13 cellular contexts compared by ENCODE assay signal in genomic region chr14:75273272-75274044, GRCh38. TPM values are rescaled to one million over a fixed set of nuclear protein-coding genes. Genes with fewer than 3 reads are reported as not detected.
A peak's percentile ranks its signal among the peaks of the same experiment; 100 is the strongest.
DNase-seq lines count a peak whose midpoint lies in the region; ATAC-seq and TF ChIP-seq lines count a peak whose summit lies in the region.
"Had no signal": no experiment of that assay in that cellular context is flagged by ENCODE, and none has a peak within 500 bp of the region (broad histone marks: within the 10 kb centered on the region; RNA-seq: fewer than 3 reads in every experiment).

No MANE protein-coding gene starts in this region.

- H3K9ac ChIP-seq in skeletal muscle satellite cell (ENCODE audit: low read depth, low read length), result peak overlapping the region; percentile 0
- H3K9ac ChIP-seq: neural progenitor cell had no signal

- DNase-seq in CD1c-positive myeloid dendritic cell (ENCODE audit: extremely low spot score), result peak; percentile 55
- peak; percentile 70 to 84 for DNase-seq in SJSA1 (ENCODE audit: low read depth in 1 of 2, low spot score in 2 of 2)
- peak; percentile 95 for DNase-seq in fibroblast of mammary gland (ENCODE audit: low read depth)
- DNase-seq in NCI-H1436 treated with DMSO at 0.1 percent for 48 hours (lab: John Stamatoyannopoulos, UW), result no peak
- no peak for DNase-seq in NCI-H1436 (lab: John Stamatoyannopoulos, UW)
- no peak for DNase-seq in COR-L47 (lab: John Stamatoyannopoulos, UW)
- DNase-seq in gastrocnemius medialis, result no peak
- DNase-seq: activated CD4-positive, alpha-beta T cell treated with anti-CD3 and anti-CD28 coated beads, Interleukin-2, amount 10 ng/mL, durations not matched to agents 7 days and 5 days; activated naive CD8-positive, alpha-beta T cell treated with anti-CD3 and anti-CD28 coated beads for 36 hours; head of caudate nucleus; NCI-H2081 treated with DMSO at 0.1 percent for 48 hours had no signal

- H3K27ac ChIP-seq in SJSA1 (peak overlapping the region; percentile 35), gastrocnemius medialis (peak overlapping the region in 1 of 4 donors; percentile 100)
- H3K27ac ChIP-seq: neural progenitor cell had no signal

- H3K4me1 ChIP-seq in SJSA1 (replicated peaks) (peaks cover 45% of the 10 kb centered on the region), skeletal muscle satellite cell (ENCODE audit: control insufficient read depth, insufficient read depth, low read length) (peaks cover 19% of the 10 kb centered on the region), gastrocnemius medialis (peaks cover 10 to 14% of the 10 kb centered on the region in 2 donors)

- TF ChIP-seq CTCF in fibroblast of mammary gland (conservative IDR thresholded peaks at IDR 0.05; ENCODE audit: control insufficient read depth, insufficient read depth, low read depth, low read length) (no peak), gastrocnemius medialis (IDR thresholded peaks at IDR 0.05 in 4 of 5, conservative IDR thresholded peaks at IDR 0.05 in 1 of 5) (no peak)

- no peaks in the 10 kb centered on the region for H3K9me3 ChIP-seq in SJSA1 (replicated peaks)
- no peaks in the 10 kb centered on the region for H3K9me3 ChIP-seq in skeletal muscle satellite cell (replicated peaks; ENCODE audit: low read length)
- no peaks in the 10 kb centered on the region for H3K9me3 ChIP-seq in gastrocnemius medialis

- peak overlapping the region; percentile 35 for H3K4me2 ChIP-seq in skeletal muscle satellite cell (ENCODE audit: low read length)
- H3K4me2 ChIP-seq: neural progenitor cell had no signal

- H3K36me3 ChIP-seq in SJSA1 (no peaks in the 10 kb centered on the region), skeletal muscle satellite cell (ENCODE audit: insufficient read depth, low read length) (no peaks in the 10 kb centered on the region), gastrocnemius medialis (no peaks in the 10 kb centered on the region)
- H3K36me3 ChIP-seq: neural progenitor cell had no signal

- intact Hi-C loops in gastrocnemius medialis (cut with DNase I; ENCODE audit: low total_unique reads), result no loop called here

- H3K4me3 ChIP-seq in SJSA1, result no peak overlapping the region
- H3K4me3 ChIP-seq in fibroblast of mammary gland (ENCODE audit: control insufficient read depth, low read depth, low read length), result no peak overlapping the region
- no peak overlapping the region for H3K4me3 ChIP-seq in skeletal muscle satellite cell (ENCODE audit: low read length)
- no peak overlapping the region for H3K4me3 ChIP-seq in gastrocnemius medialis
- H3K4me3 ChIP-seq: neural progenitor cell had no signal

- TF ChIP-seq POLR2A in gastrocnemius medialis (IDR thresholded peaks at IDR 0.05), result no peak

- in situ Hi-C loops in gastrocnemius medialis (cut with MboI; ENCODE audit: low sequenced_read_pairs in 4 of 4), result no loop called here

- H3K27me3 ChIP-seq in SJSA1 (replicated peaks) (no peaks in the 10 kb centered on the region), skeletal muscle satellite cell (ENCODE audit: control insufficient read depth, insufficient read depth, low read length) (peaks cover 22% of the 10 kb centered on the region), gastrocnemius medialis (no peaks in the 10 kb centered on the region)

- ATAC-seq in gastrocnemius medialis, result no peak

RNA-seq across cellular contexts. Expression of gene FOS, which starts 5.2 kb away (rescaled TPM):
- total RNA-seq in SJSA1 (2014; rRNA removed; shearing (Covaris generic)), result 6.6 and 7.9 TPM in 2 replicates
- total RNA-seq in skeletal muscle satellite cell (2012; rRNA removed), result 3.3 and 7.9 TPM in 2 replicates
- 100 to 1,000 TPM in 1 of 4 donors, 10 to 100 TPM in 3; 16.3 to 110 (median 53.5) TPM for total RNA-seq in gastrocnemius medialis

Comparison
In these comparisons a context has a peak if more than half of its experiments do, and no peak if none do; other contexts are left out.
1. DNase-seq: peak in CD1c-positive myeloid dendritic cell (single experiment), SJSA1 (2 of 2) and fibroblast of mammary gland (single experiment); none in NCI-H1436 treated with DMSO at 0.1 percent for 48 hours (single experiment), NCI-H1436 (single experiment), COR-L47 (single experiment) and gastrocnemius medialis (0 of 2).